In genomic region chr3:126376464-126376863, GRCh38 we compare ENCODE assay signal across 18 cellular contexts. TPM values are rescaled to one million over a fixed set of nuclear protein-coding genes. Genes with fewer than 3 reads are reported as not detected.
"Had no signal": no experiment of that assay in that cellular context is flagged by ENCODE, and none has a peak within 500 bp of the region (broad histone marks: within the 10 kb centered on the region; RNA-seq: fewer than 3 reads in every experiment).

No MANE protein-coding gene starts in this region.

- H3K4me1 Mint-ChIP-seq: activated CD4-positive, alpha-beta T cell treated with anti-CD3 and anti-CD28 coated beads, Interleukin-2, amount 10 ng/mL, durations not matched to agents 24 days and 14 days; stimulated activated memory B cell treated with anti-CD40 and anti-IgM and Interleukin-4, amounts not matched to agents 10 μg/mL and 1 μg/mL and 100 μg/mL, for 72 hours had no signal

- H3K4me3 Mint-ChIP-seq: activated CD4-positive, alpha-beta T cell treated with anti-CD3 and anti-CD28 coated beads, Interleukin-2, amount 10 ng/mL, durations not matched to agents 24 days and 14 days; activated T-cell treated with anti-CD3 and anti-CD28 coated beads, Interleukin-2, amount 50 U/mL, for 72 hours; dendritic cell treated with granulocyte-macrophage colony-stimulating factor and Interleukin-4, amounts not matched to agents 40 ng/mL and 50 ng/mL, for 4 days; effector memory CD8-positive, alpha-beta T cell; stimulated activated memory B cell treated with anti-CD40 and anti-IgM and Interleukin-4, amounts not matched to agents 10 μg/mL and 1 μg/mL and 100 μg/mL, for 72 hours; T-helper 1 cell treated with Interleukin-12 subunit alpha and Interleukin-12 subunit beta and Interleukin-4 antibody, amounts not matched to agents 30 μg/mL and 1 μg/mL, for 36 hours had no signal

- H3K9me3 Mint-ChIP-seq: activated CD4-positive, alpha-beta T cell treated with anti-CD3 and anti-CD28 coated beads, Interleukin-2, amount 10 ng/mL, durations not matched to agents 24 days and 14 days; activated T-cell treated with anti-CD3 and anti-CD28 coated beads, Interleukin-2, amount 50 U/mL, for 72 hours; dendritic cell treated with granulocyte-macrophage colony-stimulating factor and Interleukin-4, amounts not matched to agents 40 ng/mL and 50 ng/mL, for 4 days; stimulated activated memory B cell treated with anti-CD40 and anti-IgM and Interleukin-4, amounts not matched to agents 10 μg/mL and 1 μg/mL and 100 μg/mL, for 72 hours; T-helper 1 cell treated with Interleukin-12 subunit alpha and Interleukin-12 subunit beta and Interleukin-4 antibody, amounts not matched to agents 30 μg/mL and 1 μg/mL, for 36 hours had no signal

- DNase-seq: activated CD4-positive, alpha-beta T cell treated with anti-CD3 and anti-CD28 coated beads, Interleukin-2, amount 10 ng/mL, durations not matched to agents 24 days and 14 days; activated CD8-positive, alpha-beta memory T cell treated with anti-CD3 and anti-CD28 coated beads, Interleukin-2, amount 50 U/mL, for 48 hours; activated naive CD4-positive, alpha-beta T cell; activated T-cell treated with anti-CD3 and anti-CD28 coated beads, Interleukin-2, amount 50 U/mL, for 72 hours; cerebellar nuclear complex; effector memory CD8-positive, alpha-beta T cell; heart right ventricle; left cardiac atrium; retina; stimulated activated CD4-positive, alpha-beta T cell treated with anti-CD3 and anti-CD28 coated beads, Interleukin-2, amount 100 ng/mL, for 48 hours; transverse colon had no signal

- H3K36me3 Mint-ChIP-seq: stimulated activated memory B cell treated with anti-CD40 and anti-IgM and Interleukin-4, amounts not matched to agents 10 μg/mL and 1 μg/mL and 100 μg/mL, for 72 hours had no signal

- H3K27ac Mint-ChIP-seq: activated CD4-positive, alpha-beta T cell treated with anti-CD3 and anti-CD28 coated beads, Interleukin-2, amount 10 ng/mL, durations not matched to agents 24 days and 14 days; activated T-cell treated with anti-CD3 and anti-CD28 coated beads, Interleukin-2, amount 50 U/mL, for 72 hours; dendritic cell treated with granulocyte-macrophage colony-stimulating factor and Interleukin-4, amounts not matched to agents 40 ng/mL and 50 ng/mL, for 4 days; effector memory CD8-positive, alpha-beta T cell; stimulated activated memory B cell treated with anti-CD40 and anti-IgM and Interleukin-4, amounts not matched to agents 10 μg/mL and 1 μg/mL and 100 μg/mL, for 72 hours; T-helper 1 cell treated with Interleukin-12 subunit alpha and Interleukin-12 subunit beta and Interleukin-4 antibody, amounts not matched to agents 30 μg/mL and 1 μg/mL, for 36 hours had no signal

- H3K27me3 Mint-ChIP-seq: activated CD4-positive, alpha-beta T cell treated with anti-CD3 and anti-CD28 coated beads, Interleukin-2, amount 10 ng/mL, durations not matched to agents 24 days and 14 days had no signal

RNA-seq across cellular contexts. Expression of gene CFAP100, which starts 18.2 kb away (rescaled TPM):
- total RNA-seq: activated CD4-positive, alpha-beta T cell treated with anti-CD3 and anti-CD28 coated beads, Interleukin-2, amount 10 ng/mL, durations not matched to agents 24 days and 14 days; activated T-cell treated with anti-CD3 and anti-CD28 coated beads, Interleukin-2, amount 50 U/mL, for 72 hours; aorta; gastrocnemius medialis; heart right ventricle; left cardiac atrium; skeletal muscle tissue; subcutaneous adipose tissue; transverse colon had no signal
